Comparison of ENCODE assay signal across 8 cellular contexts in genomic region chr19:36013280-36014028, GRCh38. TPM values are rescaled to one million over a fixed set of nuclear protein-coding genes. Genes with fewer than 3 reads are reported as not detected.
DNase-seq lines count a peak whose midpoint lies in the region; ATAC-seq and TF ChIP-seq lines count a peak whose summit lies in the region.

No MANE protein-coding gene starts in this region.

- H3K27ac ChIP-seq in CD4-positive, alpha-beta T cell (ENCODE audit: low read depth, low read length): peak overlapping the region; percentile 75
- H3K27ac ChIP-seq in neutrophil: peak overlapping the region; percentile 71

- peaks cover 7% of the 10 kb centered on the region for H3K36me3 Mint-ChIP-seq in CD4-positive, alpha-beta T cell (ENCODE audit: low read depth)

- POLR2A ChIA-PET in CD4-positive, alpha-beta T cell (lab: Charles Lee): interaction anchor here (0.7 to 1.8 kb wide), 12 partner anchors 16 to 311 kb away, joined by 3 to 17 read pairs (median 6); partner anchors contain the start of genes POLR2I, PSENEN, SDHAF1 and THAP8

- peaks cover 47% of the 10 kb centered on the region for H3K4me1 Mint-ChIP-seq in CD4-positive, alpha-beta T cell (ENCODE audit: low read depth)

- H3K27ac Mint-ChIP-seq in CD4-positive, alpha-beta T cell: peak overlapping the region; percentile 94

- DNase-seq in CD4-positive, alpha-beta T cell: no peak
- DNase-seq in NT2/D1 (ENCODE audit: low read depth, low spot score): no peak
- no peak for DNase-seq in NCI-H187 (lab: John Stamatoyannopoulos, UW)
- no peak for DNase-seq in kidney glomerular epithelial cell (lab: John Stamatoyannopoulos, UW)
- DNase-seq in central memory CD4-positive, alpha-beta T cell: no peak

- TF ChIP-seq CTCF in CD4-positive, alpha-beta T cell (IDR thresholded peaks at IDR 0.05): no peak
- TF ChIP-seq CTCF in neutrophil (IDR thresholded peaks at IDR 0.05): no peak

- H3K27me3 Mint-ChIP-seq in CD4-positive, alpha-beta T cell: no peaks in the 10 kb centered on the region

- H3K4me3 ChIP-seq in NT2/D1 (ENCODE audit: insufficient read length, low read depth) (peak overlapping the region; percentile 67), endocrine pancreas (ENCODE audit: control insufficient read depth, insufficient read depth, low read length) (peak overlapping the region; percentile 43), neutrophil (ENCODE audit: low read depth in 1 of 2, low read length in 1 of 2) (peak overlapping the region; percentile 81 to 92)

- intact Hi-C loops in CD4-positive, alpha-beta T cell (cut with DNase I, micrococcal nuclease): loop anchor here (1.0 to 5.0 kb wide), 4 partner anchors 18 to 101 kb away; partner anchors contain the start of genes THAP8 (in 2 of the 2), WDR62 (in 2 of the 2), POLR2I (in 1 of the 2) and SDHAF1 (in 1 of the 2)

- no peaks in the 10 kb centered on the region for H3K9me3 Mint-ChIP-seq in CD4-positive, alpha-beta T cell

- H3K9ac ChIP-seq in NT2/D1 (ENCODE audit: insufficient read length, low read depth) (peak overlapping the region; percentile 72), endocrine pancreas (ENCODE audit: control insufficient read depth, insufficient read depth, low read length) (peak overlapping the region; percentile 69)

- CTCF ChIA-PET in CD4-positive, alpha-beta T cell (lab: Charles Lee): interaction anchor here (1.0 to 1.5 kb wide), 4 partner anchors 22 to 115 kb away, joined by 3 to 7 read pairs (median 4); no protein-coding TSS in a partner anchor

- peaks cover 10% of the 10 kb centered on the region for H3K36me3 ChIP-seq in NT2/D1 (ENCODE audit: insufficient read depth, insufficient read length, low read length)
- no peaks in the 10 kb centered on the region for H3K36me3 ChIP-seq in endocrine pancreas (ENCODE audit: control insufficient read depth, insufficient read depth, low read length)
- peaks cover 11% of the 10 kb centered on the region for H3K36me3 ChIP-seq in neutrophil

- peaks cover 7% of the 10 kb centered on the region for H3K4me1 ChIP-seq in NT2/D1 (ENCODE audit: insufficient read depth, insufficient read length)
- H3K4me1 ChIP-seq in endocrine pancreas (ENCODE audit: control insufficient read depth, insufficient read depth, low read length): no peaks in the 10 kb centered on the region
- peaks cover 15 to 20% of the 10 kb centered on the region in 2 experiments for H3K4me1 ChIP-seq in neutrophil (ENCODE audit: control insufficient read depth in 1 of 2, insufficient read depth in 1 of 2, low read depth in 1 of 2, low read length in 1 of 2)

- no peaks in the 10 kb centered on the region for H3K9me3 ChIP-seq in CD4-positive, alpha-beta T cell (ENCODE audit: control insufficient read depth, low read length)
- H3K9me3 ChIP-seq in NT2/D1 (ENCODE audit: insufficient read depth, low read length) (no peaks in the 10 kb centered on the region), endocrine pancreas (ENCODE audit: control insufficient read depth, low read length) (no peaks in the 10 kb centered on the region), neutrophil (no peaks in the 10 kb centered on the region)

- H3K4me3 Mint-ChIP-seq in CD4-positive, alpha-beta T cell: peak overlapping the region; percentile 99

- no peaks in the 10 kb centered on the region for H3K27me3 ChIP-seq in CD4-positive, alpha-beta T cell (ENCODE audit: control insufficient read depth, insufficient read depth, low read length)
- H3K27me3 ChIP-seq in NT2/D1 (ENCODE audit: insufficient read depth, insufficient read length) (no peaks in the 10 kb centered on the region), endocrine pancreas (ENCODE audit: control insufficient read depth, insufficient read depth, low read length) (no peaks in the 10 kb centered on the region), neutrophil (peaks cover 21% of the 10 kb centered on the region)

- ATAC-seq in CD4-positive, alpha-beta T cell (ENCODE audit: poor library complexity): no peak
- ATAC-seq in GM18873 (IDR thresholded peaks at IDR 0.05; ENCODE audit: low FRiP score, unreplicated experiment): no peak

RNA-seq across cellular contexts. Expression of gene ALKBH6, which starts 0.6 kb away (rescaled TPM):
- total RNA-seq in CD4-positive, alpha-beta T cell: 10 to 100 TPM; 38.1 to 41.8 TPM

RNA-seq across cellular contexts. Expression of gene SYNE4, which starts 4.8 kb away (rescaled TPM):
- 1 to 10 TPM; 1.6 TPM for total RNA-seq in CD4-positive, alpha-beta T cell

RNA-seq across cellular contexts. Expression of gene SDHAF1, which starts 18.5 kb away (rescaled TPM):
- 1 to 10 TPM; 4.3 to 5.4 TPM for total RNA-seq in CD4-positive, alpha-beta T cell

RNA-seq across cellular contexts. Expression of gene CLIP3, which starts 19.2 kb away (rescaled TPM):
- under 1 TPM; 0.47 to 0.85 TPM for total RNA-seq in CD4-positive, alpha-beta T cell

RNA-seq across cellular contexts. Expression of gene THAP8, which starts 40.6 kb away (rescaled TPM):
- total RNA-seq in CD4-positive, alpha-beta T cell: under 1 TPM; 0.38 to 0.53 TPM
